In the genomic region with DNA sequence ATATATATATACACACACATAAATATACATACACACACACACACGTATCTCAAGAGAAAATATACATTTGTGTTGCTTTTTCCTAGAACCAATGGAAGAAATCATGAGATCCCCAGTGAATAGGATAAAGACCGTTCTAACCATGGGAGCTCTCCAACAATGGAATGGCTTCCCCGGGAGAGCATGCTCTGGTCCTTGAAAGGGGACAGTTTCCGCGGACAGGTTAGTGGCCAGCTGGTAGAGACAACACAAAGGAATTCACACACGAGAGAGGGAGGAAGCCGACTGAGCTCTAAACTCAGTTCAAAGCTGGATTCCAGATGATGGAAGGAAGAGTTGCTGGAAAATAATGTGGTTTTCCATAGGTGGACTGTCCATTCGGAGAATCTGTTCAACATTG, we compare ENCODE assay signal across 12 cellular contexts.
A peak's percentile ranks its signal among the peaks of the same experiment; 100 is the strongest.
DNase-seq lines count a peak whose midpoint lies in the region; ATAC-seq and TF ChIP-seq lines count a peak whose summit lies in the region.
"Had no signal": no experiment of that assay in that cellular context is flagged by ENCODE, and none has a peak within 500 bp of the region (broad histone marks: within the 10 kb centered on the region; RNA-seq: fewer than 3 reads in every experiment).

No MANE protein-coding gene starts in this region.

- H3K36me3 Mint-ChIP-seq in immature natural killer cell: no peaks in the 10 kb centered on the region
- no peaks in the 10 kb centered on the region for H3K36me3 Mint-ChIP-seq in activated naive CD4-positive, alpha-beta T cell treated with anti-CD3 and anti-CD28 coated beads for 36 hours (ENCODE audit: low read depth)
- no peaks in the 10 kb centered on the region for H3K36me3 Mint-ChIP-seq in activated CD8-positive, alpha-beta T cell treated with anti-CD3 and anti-CD28 coated beads, Interleukin-2, amount 10 ng/mL, durations not matched to agents 7 days and 5 days (ENCODE audit: low read depth)

- H3K9me3 ChIP-seq in DOHH2 (ENCODE audit: control insufficient read depth, insufficient read depth, low read length) (no peaks in the 10 kb centered on the region), MM.1S (replicated peaks; ENCODE audit: insufficient read depth, low read length) (no peaks in the 10 kb centered on the region), endocrine pancreas (ENCODE audit: control insufficient read depth, low read length) (no peaks in the 10 kb centered on the region), osteoblast (ENCODE audit: low read depth, low read length) (no peaks in the 10 kb centered on the region)
- H3K9me3 ChIP-seq: BLaER1 treated with 17β-estradiol and CSF1 and Interleukin-3, amounts not matched to agents 10 nM and 100 nM; SJCRH30 had no signal

- H3K9ac ChIP-seq in MM.1S (ENCODE audit: low read length): no peak overlapping the region
- H3K9ac ChIP-seq in endocrine pancreas (ENCODE audit: control insufficient read depth, insufficient read depth, low read length): no peak overlapping the region

- peaks cover 0 to 1% (median 0%) of the 10 kb centered on the region in 6 donors for H3K9me3 Mint-ChIP-seq in immature natural killer cell
- no peaks in the 10 kb centered on the region for H3K9me3 Mint-ChIP-seq in activated naive CD4-positive, alpha-beta T cell treated with anti-CD3 and anti-CD28 coated beads for 36 hours
- H3K9me3 Mint-ChIP-seq in activated CD8-positive, alpha-beta T cell treated with anti-CD3 and anti-CD28 coated beads, Interleukin-2, amount 10 ng/mL, durations not matched to agents 7 days and 5 days (ENCODE audit: insufficient read depth): no peaks in the 10 kb centered on the region

- 69 to 75% methylated on average over 8 of the region's 8 CpGs for WGBS in lower leg skin, 2 donors

- no peak overlapping the region for H3K27ac Mint-ChIP-seq in immature natural killer cell
- H3K27ac Mint-ChIP-seq in activated naive CD4-positive, alpha-beta T cell treated with anti-CD3 and anti-CD28 coated beads for 36 hours: no peak overlapping the region
- H3K27ac Mint-ChIP-seq in activated CD8-positive, alpha-beta T cell treated with anti-CD3 and anti-CD28 coated beads, Interleukin-2, amount 10 ng/mL, durations not matched to agents 7 days and 5 days: no peak overlapping the region

- POLR2A ChIA-PET in activated CD8-positive, alpha-beta T cell treated with anti-CD3 and anti-CD28 coated beads, Interleukin-2, amount 10 ng/mL, durations not matched to agents 7 days and 5 days (lab: Charles Lee): interaction anchor here (0.6 kb wide), 1 partner anchor 200 kb away, joined by 3 read pairs; no protein-coding TSS in a partner anchor

- no peak overlapping the region for H3K4me3 Mint-ChIP-seq in immature natural killer cell
- no peak overlapping the region for H3K4me3 Mint-ChIP-seq in activated naive CD4-positive, alpha-beta T cell treated with anti-CD3 and anti-CD28 coated beads for 36 hours
- H3K4me3 Mint-ChIP-seq in activated CD8-positive, alpha-beta T cell treated with anti-CD3 and anti-CD28 coated beads, Interleukin-2, amount 10 ng/mL, durations not matched to agents 7 days and 5 days: no peak overlapping the region

- peaks cover 0 to 2% (median 0%) of the 10 kb centered on the region in 3 donors for H3K27me3 Mint-ChIP-seq in immature natural killer cell (ENCODE audit: low read depth in 3 of 3)
- no peaks in the 10 kb centered on the region for H3K27me3 Mint-ChIP-seq in activated naive CD4-positive, alpha-beta T cell treated with anti-CD3 and anti-CD28 coated beads for 36 hours (ENCODE audit: low read depth)
- no peaks in the 10 kb centered on the region for H3K27me3 Mint-ChIP-seq in activated CD8-positive, alpha-beta T cell treated with anti-CD3 and anti-CD28 coated beads, Interleukin-2, amount 10 ng/mL, durations not matched to agents 7 days and 5 days (ENCODE audit: low read depth)

- ATAC-seq in activated CD8-positive, alpha-beta T cell treated with anti-CD3 and anti-CD28 coated beads, Interleukin-2, amount 10 ng/mL, durations not matched to agents 7 days and 5 days: no peak

- H3K4me1 ChIP-seq in DOHH2 (ENCODE audit: control insufficient read depth, low read length) (peaks cover 5% of the 10 kb centered on the region), MM.1S (ENCODE audit: low read length) (no peaks in the 10 kb centered on the region), endocrine pancreas (ENCODE audit: control insufficient read depth, insufficient read depth, low read length) (no peaks in the 10 kb centered on the region), osteoblast (ENCODE audit: insufficient read depth, low read length) (no peaks in the 10 kb centered on the region)
- H3K4me1 ChIP-seq: SJCRH30 had no signal

- TF ChIP-seq POLR2A in lower leg skin (IDR thresholded peaks at IDR 0.05): no peak

- H3K9me2 ChIP-seq in DOHH2 (replicated peaks; ENCODE audit: control insufficient read depth, low read length): no peaks in the 10 kb centered on the region
- H3K9me2 ChIP-seq in MM.1S (replicated peaks; ENCODE audit: insufficient read depth, low read length): no peaks in the 10 kb centered on the region

- H3K36me3 ChIP-seq in DOHH2 (ENCODE audit: control insufficient read depth, low read length): no peaks in the 10 kb centered on the region
- no peaks in the 10 kb centered on the region for H3K36me3 ChIP-seq in MM.1S (replicated peaks; ENCODE audit: insufficient read depth, low read length)
- no peaks in the 10 kb centered on the region for H3K36me3 ChIP-seq in endocrine pancreas (ENCODE audit: control insufficient read depth, insufficient read depth, low read length)
- H3K36me3 ChIP-seq in osteoblast (ENCODE audit: insufficient read depth, low read length): no peaks in the 10 kb centered on the region
- H3K36me3 ChIP-seq: SJCRH30 had no signal

- CTCF ChIA-PET in activated naive CD4-positive, alpha-beta T cell treated with anti-CD3 and anti-CD28 coated beads for 36 hours (lab: Charles Lee): interaction anchor here (0.8 to 1.7 kb wide), 5 partner anchors 9 to 268 kb away, joined by 3 to 8 read pairs (median 3); no protein-coding TSS in a partner anchor
- CTCF ChIA-PET in activated CD8-positive, alpha-beta T cell treated with anti-CD3 and anti-CD28 coated beads, Interleukin-2, amount 10 ng/mL, durations not matched to agents 7 days and 5 days (lab: Charles Lee): interaction anchor here (0.8 to 1.5 kb wide), 5 partner anchors 10 to 148 kb away, joined by 3 to 7 read pairs (median 4); no protein-coding TSS in a partner anchor

- intact Hi-C loops in activated naive CD4-positive, alpha-beta T cell treated with anti-CD3 and anti-CD28 coated beads for 36 hours (cut with micrococcal nuclease): loop anchor here (5.0 kb wide), 2 partner anchors 263 to 823 kb away; a partner anchor contains a TSS
- intact Hi-C loops in lower leg skin (cut with DNase I; ENCODE audit: low total_unique reads): loop anchor here (10.0 kb wide), 1 partner anchor 151 kb away; a partner anchor contains a TSS

- H4K20me1 ChIP-seq in DOHH2 (ENCODE audit: control insufficient read depth, insufficient read depth, low read depth, low read length) (no peaks in the 10 kb centered on the region), MM.1S (ENCODE audit: insufficient read depth, low read length) (no peaks in the 10 kb centered on the region), osteoblast (ENCODE audit: insufficient read depth, low read length) (no peaks in the 10 kb centered on the region)

- no peaks in the 10 kb centered on the region for H3K79me2 ChIP-seq in DOHH2 (ENCODE audit: control insufficient read depth, low read length)
- no peaks in the 10 kb centered on the region for H3K79me2 ChIP-seq in MM.1S (ENCODE audit: low read length)
- no peaks in the 10 kb centered on the region for H3K79me2 ChIP-seq in osteoblast (ENCODE audit: insufficient read depth, low read length)

- H2AFZ ChIP-seq in MM.1S (ENCODE audit: low read length): no peak overlapping the region
- H2AFZ ChIP-seq in osteoblast (ENCODE audit: low read length): no peak overlapping the region

- H3K27ac ChIP-seq in DOHH2 (ENCODE audit: low read depth, low read length) (no peak overlapping the region), MM.1S (ENCODE audit: low read length) (no peak overlapping the region), osteoblast (ENCODE audit: low read depth, low read length) (no peak overlapping the region)
- H3K27ac ChIP-seq: SJCRH30 had no signal

- H3K27me3 ChIP-seq in DOHH2 (ENCODE audit: control insufficient read depth, low read length) (peaks cover 11% of the 10 kb centered on the region), MM.1S (replicated peaks; ENCODE audit: insufficient read depth, low read length) (0 out of 2 replicates have a peak, but pooled peaks cover 4% of the 10 kb centered on the region), endocrine pancreas (ENCODE audit: control insufficient read depth, insufficient read depth, low read length) (no peaks in the 10 kb centered on the region), osteoblast (ENCODE audit: insufficient read depth, low read length) (no peaks in the 10 kb centered on the region)
- H3K27me3 ChIP-seq: BLaER1 treated with 17β-estradiol and CSF1 and Interleukin-3, amounts not matched to agents 10 nM and 100 nM; SJCRH30 had no signal

- DNase-seq in MM.1S (no peak), osteoblast (ENCODE audit: insufficient read length, low spot score, missing footprints) (no peak), immature natural killer cell (no peak), lower leg skin (ENCODE audit: low spot score in 2 of 2) (no peak)
- DNase-seq in activated naive CD4-positive, alpha-beta T cell treated with anti-CD3 and anti-CD28 coated beads for 36 hours: no peak
- no peak for DNase-seq in activated CD8-positive, alpha-beta T cell treated with anti-CD3 and anti-CD28 coated beads, Interleukin-2, amount 10 ng/mL, durations not matched to agents 7 days and 5 days
- DNase-seq: NCI-H1048, NCI-H1436 treated with DMSO at 0.1 percent for 48 hours had no signal

- H3K4me2 ChIP-seq in DOHH2 (ENCODE audit: low read length) (peak overlapping the region; percentile 49), MM.1S (ENCODE audit: low read depth, low read length) (peak overlapping the region; percentile 14; the same call in 1 of the 2 replicates), osteoblast (ENCODE audit: insufficient read depth, low read length) (peak overlapping the region; percentile 90)

- H3K4me3 ChIP-seq in DOHH2 (ENCODE audit: low read length) (no peak overlapping the region), MM.1S (ENCODE audit: low read length) (no peak overlapping the region), endocrine pancreas (ENCODE audit: control insufficient read depth, insufficient read depth, low read length) (peak overlapping the region; percentile 47), osteoblast (ENCODE audit: insufficient read depth, low read length) (no peak overlapping the region), lower leg skin (ENCODE audit: low read depth, poor library complexity, severe bottlenecking) (no peak overlapping the region)
- H3K4me3 ChIP-seq: BLaER1 treated with 17β-estradiol and CSF1 and Interleukin-3, amounts not matched to agents 10 nM and 100 nM; SJCRH30 had no signal

- no peak for TF ChIP-seq CTCF in DOHH2 (IDR thresholded peaks at IDR 0.05; ENCODE audit: low read depth, low read length, poor library complexity, severe bottlenecking)
- no peak for TF ChIP-seq CTCF in MM.1S (IDR thresholded peaks at IDR 0.05; ENCODE audit: low read length)
- no peak for TF ChIP-seq CTCF in osteoblast (IDR thresholded peaks at IDR 0.05; ENCODE audit: extremely low read depth, low read depth, low read length)
- no peak for TF ChIP-seq CTCF in lower leg skin (IDR thresholded peaks at IDR 0.05)

- H3F3A ChIP-seq in DOHH2 (ENCODE audit: control insufficient read depth, insufficient read depth) (no peaks in the 10 kb centered on the region), MM.1S (ENCODE audit: insufficient read depth, low read length) (no peaks in the 10 kb centered on the region)

- no peaks in the 10 kb centered on the region for H3K4me1 Mint-ChIP-seq in immature natural killer cell
- no peaks in the 10 kb centered on the region for H3K4me1 Mint-ChIP-seq in activated naive CD4-positive, alpha-beta T cell treated with anti-CD3 and anti-CD28 coated beads for 36 hours (ENCODE audit: low read depth)
- H3K4me1 Mint-ChIP-seq in activated CD8-positive, alpha-beta T cell treated with anti-CD3 and anti-CD28 coated beads, Interleukin-2, amount 10 ng/mL, durations not matched to agents 7 days and 5 days (ENCODE audit: low read depth): no peaks in the 10 kb centered on the region

Comparison
In these comparisons a context has a peak if more than half of its experiments do, and no peak if none do; other contexts are left out.
1. H3K4me2 ChIP-seq: peak in every context shown above with its lines; median percentile 90 in osteoblast; 49 in DOHH2; 14 in MM.1S.